1 cellular context compared by ENCODE assay signal in the genomic region with DNA sequence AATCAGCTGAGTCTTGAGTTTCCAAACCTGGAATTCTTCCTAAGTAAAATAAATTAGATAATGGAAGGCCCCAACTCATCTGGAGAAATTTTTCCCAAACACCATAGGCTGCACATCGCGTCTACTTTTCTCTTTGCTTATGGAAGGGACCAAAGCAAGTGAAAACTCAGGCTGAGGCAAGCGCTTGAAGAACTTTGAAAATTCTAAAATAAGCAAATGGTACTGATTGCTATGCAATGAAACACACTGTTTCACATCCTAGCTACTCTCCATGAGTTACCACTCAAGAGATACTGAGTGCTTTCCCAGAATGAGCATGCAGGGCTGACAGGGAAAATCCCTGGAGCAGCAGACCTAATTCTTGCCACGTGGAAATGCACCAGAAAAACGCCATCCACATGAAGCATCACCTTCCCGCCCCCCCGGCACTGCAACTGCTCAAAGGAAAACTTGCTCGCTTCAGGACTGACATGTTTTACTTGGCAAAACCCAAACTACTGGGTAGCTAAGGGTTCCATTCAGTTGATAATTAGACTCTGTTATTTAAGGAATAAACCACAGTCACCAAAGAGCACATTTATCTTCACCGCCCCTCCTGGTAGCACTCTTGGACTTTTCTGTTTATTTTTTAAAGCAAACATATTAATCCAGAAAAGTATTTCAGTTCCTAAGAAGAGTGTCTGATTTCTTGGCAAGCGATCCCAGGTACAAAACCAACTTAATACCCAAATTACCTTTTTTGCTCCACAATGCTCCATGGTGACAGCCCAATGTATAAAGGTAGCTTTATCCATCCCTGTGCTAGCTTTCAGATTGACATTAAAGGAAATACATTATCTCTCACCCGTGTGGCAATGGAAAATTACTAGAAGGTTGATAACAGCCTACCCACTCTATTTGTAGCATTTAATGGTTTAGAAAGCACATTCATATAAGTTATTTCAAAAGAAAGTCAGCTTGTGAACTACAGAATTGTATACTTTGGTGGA.
TF ChIP-seq lines count a peak whose summit lies in the region.

No MANE protein-coding gene starts in this region.

TF ChIP-seq in IMR-90, 13 proteins besides CTCF, POLR2A, EP300 and RAD21:
- TF ChIP-seq MXI1 (IDR thresholded peaks at IDR 0.05; ENCODE audit: borderline replicate concordance, low read depth, low read length): peak; percentile 23; the same call in 1 of the 2 replicates
- no peak for TF ChIP-seq FOS (IDR thresholded peaks at IDR 0.05; ENCODE audit: low read depth, low read length)
TF ChIP-seq in IMR-90: peak in this region for 1.
